ENCODE assay signal across 27 cellular contexts in the genomic region with DNA sequence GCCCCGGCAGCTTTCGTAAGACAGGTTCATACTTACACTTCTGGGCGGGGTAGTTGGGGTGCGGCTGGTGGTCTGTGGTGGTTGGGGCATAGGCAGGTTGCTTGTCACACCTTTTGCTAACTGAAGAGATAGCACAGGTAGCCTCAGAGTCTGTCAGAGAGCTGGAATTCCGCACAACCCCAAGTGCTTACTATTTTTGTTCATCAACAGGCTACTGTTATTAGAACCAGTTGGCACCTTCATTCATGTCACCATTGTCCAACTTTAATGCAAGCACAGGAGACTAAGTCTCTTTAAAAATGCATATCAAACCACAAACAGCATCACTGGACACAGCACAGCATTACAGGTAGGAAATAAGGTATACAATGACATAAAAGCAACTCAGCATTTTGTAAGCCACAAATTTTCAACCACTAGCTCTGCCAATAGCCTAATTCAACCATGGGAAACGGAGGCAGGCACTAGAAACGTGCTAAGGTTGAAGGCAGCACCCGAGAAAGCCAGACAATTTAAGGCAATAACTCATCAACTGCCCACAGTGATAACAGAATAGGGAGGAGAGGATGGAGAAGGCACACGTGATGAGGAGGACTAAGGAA.
"Had no signal": no experiment of that assay in that cellular context is flagged by ENCODE, and none has a peak within 500 bp of the region (broad histone marks: within the 10 kb centered on the region; RNA-seq: fewer than 3 reads in every experiment).

No MANE protein-coding gene starts in this region.

- H3K27me3 ChIP-seq: dorsolateral prefrontal cortex, gastrocnemius medialis, neutrophil, pancreas, sigmoid colon, stomach, thyroid gland, vagina had no signal

- H3K4me1 ChIP-seq: gastrocnemius medialis, pancreas, vagina had no signal

- H3K36me3 Mint-ChIP-seq: stimulated activated effector memory CD8-positive, alpha-beta T cell treated with anti-CD3 and anti-CD28 coated beads, Interleukin-12 subunit alpha, Interleukin-12 subunit beta, amount 100 ng/mL, for 72 hours had no signal

- H3K27ac Mint-ChIP-seq: memory B cell; naive B cell; natural killer cell treated with Interleukin-12 subunit alpha and Interleukin-12 subunit beta and Interleukin-15 and Interleukin-18, amount 100 ng/mL, for 72 hours; stimulated activated effector memory CD8-positive, alpha-beta T cell treated with anti-CD3 and anti-CD28 coated beads, Interleukin-12 subunit alpha, Interleukin-12 subunit beta, amount 100 ng/mL, for 72 hours had no signal

- H3K9me3 ChIP-seq: gastrocnemius medialis, mucosa of descending colon, neutrophil, pancreas, sigmoid colon, stomach, thyroid gland, vagina had no signal

- H3K27me3 Mint-ChIP-seq: memory B cell; naive B cell; natural killer cell treated with Interleukin-12 subunit alpha and Interleukin-12 subunit beta and Interleukin-15 and Interleukin-18, amount 100 ng/mL, for 72 hours had no signal

- FAIRE-seq: colon, islet of Langerhans, pancreas had no signal

- H3K9me3 Mint-ChIP-seq: memory B cell; naive B cell; natural killer cell treated with Interleukin-12 subunit alpha and Interleukin-12 subunit beta and Interleukin-15 and Interleukin-18, amount 100 ng/mL, for 72 hours; neural crest cell; stimulated activated effector memory CD8-positive, alpha-beta T cell treated with anti-CD3 and anti-CD28 coated beads, Interleukin-12 subunit alpha, Interleukin-12 subunit beta, amount 100 ng/mL, for 72 hours had no signal

- H3K4me1 Mint-ChIP-seq: neural crest cell had no signal

- H3K27ac ChIP-seq: gastrocnemius medialis, neutrophil, pancreas, sigmoid colon, stomach, thyroid gland, vagina had no signal

- ATAC-seq: gastrocnemius medialis; left colon; mucosa of descending colon; natural killer cell treated with Interleukin-12 subunit alpha and Interleukin-12 subunit beta and Interleukin-15 and Interleukin-18, amount 100 ng/mL, for 72 hours; pancreas; stimulated activated effector memory CD8-positive, alpha-beta T cell treated with anti-CD3 and anti-CD28 coated beads, Interleukin-12 subunit alpha, Interleukin-12 subunit beta, amount 100 ng/mL, for 72 hours had no signal

- H3K4me3 ChIP-seq: dorsolateral prefrontal cortex, gastrocnemius medialis, lung, mucosa of descending colon, pancreas, sigmoid colon, stomach, thyroid gland, vagina had no signal

- DNase-seq: effector CD4-positive, alpha-beta T cell; foreskin fibroblast; gastrocnemius medialis; head of caudate nucleus; hippocampal formation; left colon; mucosa of descending colon; naive B cell; pancreas; retina; sigmoid colon; stimulated activated CD4-positive, alpha-beta T cell treated with anti-CD3 and anti-CD28 coated beads, Interleukin-2, amount 100 ng/mL, for 24 hours; stimulated activated CD4-positive, alpha-beta T cell treated with anti-CD3 and anti-CD28 coated beads, Interleukin-4, amount 100 ng/mL, for 24 hours; stimulated activated naive CD4-positive, alpha-beta T cell treated with Interleukin-2 at 50 U/mL for 16 hours; stomach; thyroid gland; trophoblast cell had no signal

- H3K4me3 Mint-ChIP-seq: memory B cell; naive B cell; natural killer cell treated with Interleukin-12 subunit alpha and Interleukin-12 subunit beta and Interleukin-15 and Interleukin-18, amount 100 ng/mL, for 72 hours; neural crest cell; stimulated activated effector memory CD8-positive, alpha-beta T cell treated with anti-CD3 and anti-CD28 coated beads, Interleukin-12 subunit alpha, Interleukin-12 subunit beta, amount 100 ng/mL, for 72 hours had no signal
